Comparison of ENCODE assay signal across 8 cellular contexts in the genomic region with DNA sequence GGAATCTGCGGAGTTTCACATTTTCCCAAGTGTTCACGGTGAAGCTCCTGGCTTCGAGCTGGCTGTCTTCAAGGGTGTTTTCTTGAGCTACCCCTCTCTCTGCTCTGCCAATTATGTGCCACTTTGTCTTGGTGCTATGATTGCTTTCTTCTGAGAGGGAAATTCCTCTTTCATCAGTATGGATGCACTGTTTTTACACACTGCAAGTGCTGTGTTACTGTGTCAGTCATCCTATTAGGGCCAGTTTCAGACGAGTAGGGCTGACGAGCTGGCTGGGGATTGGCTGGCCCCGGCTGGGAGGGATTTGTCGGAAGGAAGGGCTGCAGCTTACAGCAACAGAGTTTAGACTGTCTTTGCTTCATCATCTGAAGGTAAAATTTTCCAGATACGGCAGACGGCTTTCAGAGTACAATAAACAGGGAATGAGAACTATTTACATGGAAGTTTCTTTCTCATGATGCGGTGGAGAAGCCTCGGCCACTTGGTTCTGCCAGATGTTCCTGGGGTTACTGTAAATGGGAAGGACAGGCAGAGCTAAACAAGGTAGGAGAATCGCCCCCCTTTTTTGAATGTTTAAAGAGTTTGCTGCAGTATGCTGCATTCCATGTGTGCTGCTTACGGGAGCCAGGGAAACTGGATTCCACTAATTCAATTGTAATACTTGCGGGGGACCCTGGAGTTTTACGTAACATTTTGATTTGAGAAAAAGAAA. TPM values are rescaled to one million over a fixed set of nuclear protein-coding genes. Genes with fewer than 3 reads are reported as not detected.
DNase-seq lines count a peak whose midpoint lies in the region; ATAC-seq and TF ChIP-seq lines count a peak whose summit lies in the region.

A gene with protein sequence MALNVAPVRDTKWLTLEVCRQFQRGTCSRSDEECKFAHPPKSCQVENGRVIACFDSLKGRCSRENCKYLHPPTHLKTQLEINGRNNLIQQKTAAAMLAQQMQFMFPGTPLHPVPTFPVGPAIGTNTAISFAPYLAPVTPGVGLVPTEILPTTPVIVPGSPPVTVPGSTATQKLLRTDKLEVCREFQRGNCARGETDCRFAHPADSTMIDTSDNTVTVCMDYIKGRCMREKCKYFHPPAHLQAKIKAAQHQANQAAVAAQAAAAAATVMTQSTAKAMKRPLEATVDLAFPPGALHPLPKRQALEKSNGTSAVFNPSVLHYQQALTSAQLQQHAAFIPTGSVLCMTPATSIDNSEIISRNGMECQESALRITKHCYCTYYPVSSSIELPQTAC (plus strand): TSS at position 345 of the 712 bp plus-strand sequence. CDS start 53,903 bp downstream, outside the sequence.

- no peaks in the 10 kb centered on the region for H3K9me3 ChIP-seq in DOHH2 (ENCODE audit: control insufficient read depth, insufficient read depth, low read length)
- H3K9me3 ChIP-seq in RWPE2 (ENCODE audit: severe bottlenecking) = no peaks in the 10 kb centered on the region

- peaks cover 50% of the 10 kb centered on the region for H3K79me2 ChIP-seq in DOHH2 (ENCODE audit: control insufficient read depth, low read length)

- no peaks in the 10 kb centered on the region for H3K27me3 ChIP-seq in DOHH2 (ENCODE audit: control insufficient read depth, low read length)
- no peaks in the 10 kb centered on the region for H3K27me3 ChIP-seq in RWPE2 (ENCODE audit: insufficient read depth, poor library complexity, severe bottlenecking)

- no peaks in the 10 kb centered on the region; the same call in 1 of the 2 replicates for H4K20me1 ChIP-seq in DOHH2 (ENCODE audit: control insufficient read depth, insufficient read depth, low read depth, low read length)

- H3K27ac ChIP-seq in DOHH2 (ENCODE audit: low read depth, low read length) (peak within 1 kb of the TSS; percentile 75), RWPE2 (ENCODE audit: poor library complexity, severe bottlenecking) (peak within 1 kb of the TSS; percentile 70)

- no peak for TF ChIP-seq CTCF in DOHH2 (IDR thresholded peaks at IDR 0.05; ENCODE audit: low read depth, low read length, poor library complexity, severe bottlenecking)
- no peak for TF ChIP-seq CTCF in RWPE2 (IDR thresholded peaks at IDR 0.05; ENCODE audit: poor library complexity, severe bottlenecking)
- TF ChIP-seq CTCF in fibroblast of pulmonary artery (IDR thresholded peaks at IDR 0.05; ENCODE audit: low read length, missing control alignments) = no peak
- TF ChIP-seq CTCF in nephron (IDR thresholded peaks at IDR 0.05; ENCODE audit: unreplicated experiment in 3 of 3) = no peak

- H3K9me3 Mint-ChIP-seq in nephron = no peaks in the 10 kb centered on the region

- H3K27ac Mint-ChIP-seq in nephron = peak within 1 kb of the TSS; percentile 95 to 97 (median 96)

- ATAC-seq in RWPE2 (ENCODE audit: low read depth) = peak; percentile 97
- ATAC-seq in stimulated activated naive CD8-positive, alpha-beta T cell treated with anti-CD3 and anti-CD28 coated beads, Interleukin-15, Interleukin-2, amounts not matched to agents 100 U/mL and 50 U/mL, for 24 hours = peak; percentile 98

- H3K4me3 Mint-ChIP-seq in nephron = peak within 1 kb of the TSS; percentile 88 to 92 (median 88)

- H3K36me3 Mint-ChIP-seq in nephron (ENCODE audit: low read depth) = no peaks in the 10 kb centered on the region

- H3K27me3 Mint-ChIP-seq in nephron (ENCODE audit: low read depth) = no peaks in the 10 kb centered on the region

- peaks cover 37% of the 10 kb centered on the region for H3K4me1 Mint-ChIP-seq in nephron

- DNase-seq in GOT3 (lab: John Stamatoyannopoulos, UW) = peak; percentile 99
- DNase-seq in LHCN-M2 (ENCODE audit: low read depth) = peak; percentile 86
- DNase-seq in RWPE2 (ENCODE audit: low spot score) = peak; percentile 86
- DNase-seq in activated effector memory CD4-positive, alpha-beta T cell treated with Interleukin-2 at 50 U/mL for 16 hours = peak; percentile 73
- DNase-seq in fibroblast of pulmonary artery (ENCODE audit: low read depth) = peak; percentile 96
- peak; percentile 84 for DNase-seq in stimulated activated naive CD8-positive, alpha-beta T cell treated with anti-CD3 and anti-CD28 coated beads, Interleukin-15, Interleukin-2, amounts not matched to agents 100 U/mL and 50 U/mL, for 24 hours

- peak within 1 kb of the TSS; percentile 75 for H3K4me3 ChIP-seq in DOHH2 (ENCODE audit: low read length)
- peak within 1 kb of the TSS; percentile 50 for H3K4me3 ChIP-seq in RWPE2 (ENCODE audit: severe bottlenecking)
- H3K4me3 ChIP-seq in fibroblast of pulmonary artery (replicated peaks; ENCODE audit: low read depth, low read length) = peak within 1 kb of the TSS; percentile 65

- no peaks in the 10 kb centered on the region for H3K9me2 ChIP-seq in DOHH2 (replicated peaks; ENCODE audit: control insufficient read depth, low read length)

- H3K36me3 ChIP-seq in DOHH2 (ENCODE audit: control insufficient read depth, low read length) (no peaks in the 10 kb centered on the region), RWPE2 (ENCODE audit: low read depth) (no peaks in the 10 kb centered on the region)

- peak within 1 kb of the TSS; percentile 97 for H3K4me2 ChIP-seq in DOHH2 (ENCODE audit: low read length)

- H3F3A ChIP-seq in DOHH2 (ENCODE audit: control insufficient read depth, insufficient read depth) = peaks cover 13% of the 10 kb centered on the region

- H3K4me1 ChIP-seq in DOHH2 (ENCODE audit: control insufficient read depth, low read length) (peaks cover 42% of the 10 kb centered on the region), RWPE2 (ENCODE audit: insufficient read depth, poor library complexity, severe bottlenecking) (peaks cover 24% of the 10 kb centered on the region)

RNA-seq across cellular contexts. Expression of the gene that starts here (rescaled TPM):
- total RNA-seq in LHCN-M2 (2014; rRNA removed) = 17.7 and 24.4 TPM in 2 replicates
- 5.0 TPM for polyA plus RNA-seq in LHCN-M2 (2012)

Comparison
In these comparisons a context has a peak if more than half of its experiments do, and no peak if none do; other contexts are left out.
1. Peak in every context shown above with its lines: DNase-seq, ATAC-seq, H3K4me3 ChIP-seq and H3K27ac ChIP-seq.